In genomic region chr3:29764059-29764458, GRCh38 we compare ENCODE assay signal across 11 cellular contexts.
DNase-seq lines count a peak whose midpoint lies in the region; TF ChIP-seq lines count a peak whose summit lies in the region.
"Had no signal": no experiment of that assay in that cellular context is flagged by ENCODE, and none has a peak within 500 bp of the region (broad histone marks: within the 10 kb centered on the region; RNA-seq: fewer than 3 reads in every experiment).

No MANE protein-coding gene starts in this region.

- TF ChIP-seq CTCF in astrocyte of the spinal cord (IDR thresholded peaks at IDR 0.05; ENCODE audit: low read depth, low read length) (no peak), osteoblast (IDR thresholded peaks at IDR 0.05; ENCODE audit: extremely low read depth, low read depth, low read length) (no peak), Peyer's patch (IDR thresholded peaks at IDR 0.05) (no peak), ovary (IDR thresholded peaks at IDR 0.05) (no peak)

- no peaks in the 10 kb centered on the region for H3K27me3 ChIP-seq in osteoblast (ENCODE audit: insufficient read depth, low read length)
- no peaks in the 10 kb centered on the region for H3K27me3 ChIP-seq in Peyer's patch
- H3K27me3 ChIP-seq in ovary = no peaks in the 10 kb centered on the region

- intact Hi-C loops in ovary (cut with DNase I) = loop anchor here in 2 of 4 donors (10.0 kb wide), 2 partner anchors 479 to 849 kb away; partner anchors contain the start of gene RBMS3 (in 1 of the 2)

- peak overlapping the region; percentile 18 for H3K4me2 ChIP-seq in osteoblast (ENCODE audit: insufficient read depth, low read length)

- DNase-seq in DMS 273 treated with DMSO at 0.1 percent for 48 hours (lab: John Stamatoyannopoulos, UW) (peak; percentile 67), NCI-H226 (peak; percentile 37), astrocyte of the spinal cord (ENCODE audit: low read depth, low spot score) (peak; percentile 77), osteoblast (ENCODE audit: insufficient read length, low spot score, missing footprints) (no peak), NCI-H2107 (lab: John Stamatoyannopoulos, UW) (no peak), Peyer's patch (no peak), ovary (no peak)
- DNase-seq in stimulated activated CD4-positive, alpha-beta T cell treated with anti-CD3 and anti-CD28 coated beads, Interleukin-15, amount 100 ng/mL, for 24 hours = no peak
- DNase-seq: activated CD8-positive, alpha-beta memory T cell treated with anti-CD3 and anti-CD28 coated beads, Interleukin-2, amount 50 U/mL, for 4 hours; psoas muscle; substantia nigra had no signal

- H3K79me2 ChIP-seq in osteoblast (ENCODE audit: insufficient read depth, low read length) = no peaks in the 10 kb centered on the region

- H2AFZ ChIP-seq in osteoblast (ENCODE audit: low read length) = no peak overlapping the region

- H3K4me3 ChIP-seq in astrocyte of the spinal cord (ENCODE audit: low read depth, low read length) = no peak overlapping the region
- H3K4me3 ChIP-seq in osteoblast (ENCODE audit: insufficient read depth, low read length) = no peak overlapping the region
- no peak overlapping the region for H3K4me3 ChIP-seq in Peyer's patch
- H3K4me3 ChIP-seq in ovary = no peak overlapping the region
- H3K4me3 ChIP-seq: psoas muscle had no signal

- no peak for TF ChIP-seq EP300 in ovary (IDR thresholded peaks at IDR 0.05)

- H3K9me3 ChIP-seq in osteoblast (ENCODE audit: low read depth, low read length) (no peaks in the 10 kb centered on the region), Peyer's patch (no peaks in the 10 kb centered on the region), ovary (no peaks in the 10 kb centered on the region)
- H3K9me3 ChIP-seq: psoas muscle had no signal

- H3K27ac ChIP-seq in osteoblast (ENCODE audit: low read depth, low read length) (peak overlapping the region; percentile 41), Peyer's patch (no peak overlapping the region), ovary (no peak overlapping the region)
- H3K27ac ChIP-seq: psoas muscle had no signal

- no peaks in the 10 kb centered on the region for H4K20me1 ChIP-seq in osteoblast (ENCODE audit: insufficient read depth, low read length)

- H3K36me3 ChIP-seq in osteoblast (ENCODE audit: insufficient read depth, low read length) = no peaks in the 10 kb centered on the region
- no peaks in the 10 kb centered on the region for H3K36me3 ChIP-seq in Peyer's patch
- no peaks in the 10 kb centered on the region for H3K36me3 ChIP-seq in ovary

- 75 to 83% (median 76%) methylated on average over 3 of the region's 3 CpGs for WGBS in ovary, 3 donors

- peaks cover 33% of the 10 kb centered on the region for H3K4me1 ChIP-seq in osteoblast (ENCODE audit: insufficient read depth, low read length)
- no peaks in the 10 kb centered on the region for H3K4me1 ChIP-seq in Peyer's patch
- H3K4me1 ChIP-seq in ovary (ENCODE audit: insufficient read depth) = peaks cover 2% of the 10 kb centered on the region

- TF ChIP-seq POLR2A in Peyer's patch (IDR thresholded peaks at IDR 0.05) (no peak), ovary (IDR thresholded peaks at IDR 0.05) (no peak)

- in situ Hi-C loops in astrocyte of the spinal cord (cut with HindIII; ENCODE audit: low sequenced_read_pairs) = no loop called here

Comparison
In these comparisons a context has a peak if more than half of its experiments do, and no peak if none do; other contexts are left out.
1. DNase-seq: peak in DMS 273 treated with DMSO at 0.1 percent for 48 hours (single experiment), NCI-H226 (single experiment) and astrocyte of the spinal cord (single experiment); none in osteoblast (single experiment), NCI-H2107 (single experiment), stimulated activated CD4-positive, alpha-beta T cell treated with anti-CD3 and anti-CD28 coated beads, Interleukin-15, amount 100 ng/mL, for 24 hours (single experiment), Peyer's patch (0 of 3) and ovary (0 of 5).